Comparison of ENCODE assay signal across 8 cellular contexts in the genomic region with DNA sequence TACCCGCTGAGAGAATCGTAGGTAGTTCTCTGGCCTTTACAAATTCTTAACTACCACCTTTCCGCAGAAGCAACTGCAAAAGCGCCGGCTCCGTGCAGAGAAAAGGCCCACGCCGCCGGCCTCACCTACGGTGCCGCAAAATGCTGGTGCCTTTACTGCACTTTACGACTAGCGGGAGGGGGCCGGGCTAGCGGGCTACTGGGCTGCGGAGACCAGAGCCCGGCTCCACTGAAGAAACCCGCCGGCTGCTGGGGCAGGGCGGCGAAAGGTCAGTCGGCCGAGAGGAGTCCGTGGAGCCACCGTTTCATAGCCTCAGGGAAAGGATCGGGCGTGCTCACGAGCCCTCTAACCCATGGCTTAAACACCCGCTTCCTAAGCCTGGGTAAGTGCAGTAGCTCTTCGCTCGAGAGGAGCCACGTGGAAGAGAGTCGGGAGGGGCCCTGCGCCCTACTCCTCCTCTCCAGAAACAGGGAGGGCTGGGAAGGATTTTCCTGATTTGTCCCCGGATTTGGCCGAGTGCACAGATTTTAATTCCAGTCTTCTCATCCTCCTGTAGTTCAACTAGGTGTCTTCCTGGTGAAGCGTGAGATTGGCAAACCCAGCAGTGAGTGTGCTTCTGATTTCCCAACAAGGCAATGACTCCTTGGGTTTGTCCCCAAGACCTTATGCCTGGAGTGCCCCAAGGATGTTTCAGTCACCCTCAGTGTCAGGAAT. TPM values are rescaled to one million over a fixed set of nuclear protein-coding genes. Genes with fewer than 3 reads are reported as not detected.
DNase-seq lines count a peak whose midpoint lies in the region; ATAC-seq and TF ChIP-seq lines count a peak whose summit lies in the region.

Gene DPH5, minus strand, starts transcription at position 105 of the 714 bp plus-strand sequence. CDS start 341 bp downstream, outside the sequence.

- peak; percentile 35 to 38 for TF ChIP-seq POLR2A in uterus (IDR thresholded peaks at IDR 0.05)

- no peaks in the 10 kb centered on the region for H3K36me3 ChIP-seq in uterus

- ATAC-seq in HG02840 (IDR thresholded peaks at IDR 0.05; ENCODE audit: low FRiP score, unreplicated experiment) (peak; percentile 80), right cardiac atrium (peak; percentile 98)

- H3K9me3 ChIP-seq in right cardiac atrium (ENCODE audit: control insufficient read depth, low read length) (no peaks in the 10 kb centered on the region), uterus (no peaks in the 10 kb centered on the region)

- in situ Hi-C loops in GM13976 (cut with MboI; ENCODE audit: low sequenced_read_pairs, unreplicated experiment), result no loop called here

- peak; percentile 84 for DNase-seq in GM13976 (ENCODE audit: low spot score)
- peak; percentile 83 for DNase-seq in NCI-H1694 (lab: John Stamatoyannopoulos, UW)
- DNase-seq in T-helper 2 cell, result peak; percentile 67 to 94 (median 80)
- peak; percentile 44 to 91 (median 82) for DNase-seq in anterior cingulate cortex (lab: John Stamatoyannopoulos, UW)
- DNase-seq in right cardiac atrium, result peak; percentile 93 to 97 (median 95)
- peak; percentile 71 for DNase-seq in pulmonary artery endothelial cell (ENCODE audit: low read depth, low spot score)
- DNase-seq in uterus, result peak; percentile 84 to 88

- H3K4me3 ChIP-seq in right cardiac atrium (ENCODE audit: low read length), result peak within 1 kb of the TSS; percentile 93
- H3K4me3 ChIP-seq in uterus, result peak within 1 kb of the TSS; percentile 56 to 82

- intact Hi-C loops in right cardiac atrium (cut with DNase I), result loop anchor here in 1 of 4 donors (5.0 kb wide), 1 partner anchor 211 kb away; the partner anchor contains the start of gene S1PR1
- intact Hi-C loops in uterus (cut with DNase I; ENCODE audit: low total_unique reads), result no loop called here

- WGBS in right cardiac atrium, result under 1% methylated on average over 37 of the region's 37 CpGs

- no peaks in the 10 kb centered on the region for H3K27me3 ChIP-seq in right cardiac atrium (ENCODE audit: control insufficient read depth, insufficient read depth)
- no peaks in the 10 kb centered on the region for H3K27me3 ChIP-seq in uterus

- no peaks in the 10 kb centered on the region for H3K4me1 ChIP-seq in right cardiac atrium (ENCODE audit: control insufficient read depth, insufficient read depth, low read length)
- peaks cover 0 to 4% of the 10 kb centered on the region in 2 donors for H3K4me1 ChIP-seq in uterus

- H3K27ac ChIP-seq in right cardiac atrium (ENCODE audit: low read length) (peak within 1 kb of the TSS; percentile 98), uterus (peak within 1 kb of the TSS; percentile 84 to 86)

- TF ChIP-seq CTCF in GM13976 (IDR thresholded peaks at IDR 0.05; ENCODE audit: borderline replicate concordance, control extremely low read depth, extremely low read depth, insufficient read depth, missing control alignments) (no peak), uterus (IDR thresholded peaks at IDR 0.05) (no peak)

RNA-seq across cellular contexts. Expression of gene DPH5, which starts in this region (rescaled TPM):
- total RNA-seq in right cardiac atrium (10 to 100 TPM; 30.9 to 41.2 (median 35.0) TPM), pulmonary artery endothelial cell (24.6 and 27.6 TPM in 2 replicates), uterus (10 to 100 TPM in 3 of 4 donors, 1 to 10 TPM in 1; 5.6 to 46.8 (median 21.6) TPM)
- polyA plus RNA-seq in right cardiac atrium, result 36.1 TPM

Comparison
In these comparisons a context has a peak if more than half of its experiments do, and no peak if none do; other contexts are left out.
1. Peak in every context shown above with its lines: DNase-seq, ATAC-seq, H3K4me3 ChIP-seq and H3K27ac ChIP-seq.